ENCODE assay signal across 11 cellular contexts in the genomic region with DNA sequence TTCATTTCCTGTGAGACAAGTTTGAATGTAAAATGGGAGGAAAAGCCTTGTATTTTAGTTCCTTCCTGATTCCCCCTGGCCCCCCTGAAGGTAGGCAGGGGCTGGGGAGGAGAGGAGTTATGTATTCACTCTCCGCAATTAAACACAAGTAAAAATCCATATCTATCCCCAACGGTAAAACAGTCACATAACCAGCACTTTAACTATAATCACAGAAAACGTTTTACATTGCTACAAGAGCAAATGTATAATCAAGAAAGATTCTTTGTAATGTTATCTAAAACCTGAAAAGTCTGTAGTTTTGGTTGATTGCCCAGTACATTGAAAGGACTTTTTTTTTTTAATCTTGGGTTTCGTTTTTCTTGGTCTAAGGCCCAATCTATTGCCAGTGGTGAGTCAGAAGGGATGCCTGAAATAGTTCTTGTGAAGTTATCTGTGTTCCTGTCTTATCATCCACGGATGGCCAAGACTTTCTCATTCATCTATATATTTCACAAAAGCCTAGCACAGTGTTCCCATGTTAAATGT. TPM values are rescaled to one million over a fixed set of nuclear protein-coding genes. Genes with fewer than 3 reads are reported as not detected.
DNase-seq lines count a peak whose midpoint lies in the region; ATAC-seq and TF ChIP-seq lines count a peak whose summit lies in the region.
"Had no signal": no experiment of that assay in that cellular context is flagged by ENCODE, and none has a peak within 500 bp of the region (broad histone marks: within the 10 kb centered on the region; RNA-seq: fewer than 3 reads in every experiment).

No MANE protein-coding gene starts in this region.

- no peaks in the 10 kb centered on the region for H3K27me3 ChIP-seq in body of pancreas

- TF ChIP-seq POLR2A in body of pancreas (IDR thresholded peaks at IDR 0.05) = no peak

- no peak overlapping the region for H3K4me3 ChIP-seq in body of pancreas

- ATAC-seq in HG03571 (IDR thresholded peaks at IDR 0.05; ENCODE audit: unreplicated experiment) (peak; percentile 53), body of pancreas (peak; percentile 77), HG02973 (IDR thresholded peaks at IDR 0.05; ENCODE audit: unreplicated experiment) (no peak)
- no peak for ATAC-seq in stimulated activated naive CD8-positive, alpha-beta T cell treated with anti-CD3 and anti-CD28 coated beads, Interleukin-15, amount 100 ng/mL, for 72 hours
- ATAC-seq: WTC11 had no signal

- no peaks in the 10 kb centered on the region for H3K9me3 ChIP-seq in body of pancreas

- no peak overlapping the region for H3K4me3 Mint-ChIP-seq in nephron
- H3K4me3 Mint-ChIP-seq in stimulated activated naive CD8-positive, alpha-beta T cell treated with anti-CD3 and anti-CD28 coated beads, Interleukin-15, amount 100 ng/mL, for 72 hours = no peak overlapping the region
- H3K4me3 Mint-ChIP-seq: endodermal cell, WTC11 had no signal

- H3K9me3 Mint-ChIP-seq in nephron = no peaks in the 10 kb centered on the region
- no peaks in the 10 kb centered on the region for H3K9me3 Mint-ChIP-seq in stimulated activated naive CD8-positive, alpha-beta T cell treated with anti-CD3 and anti-CD28 coated beads, Interleukin-15, amount 100 ng/mL, for 72 hours
- H3K9me3 Mint-ChIP-seq: endodermal cell, WTC11 had no signal

- DNase-seq in EH (ENCODE audit: low read depth) = peak; percentile 93
- DNase-seq in body of pancreas = peak in 1 of 4 donors; percentile 5
- DNase-seq in stimulated activated naive CD8-positive, alpha-beta T cell treated with anti-CD3 and anti-CD28 coated beads, Interleukin-15, amount 100 ng/mL, for 72 hours = no peak
- no peak for DNase-seq in activated CD4-positive, alpha-beta T cell treated with anti-CD3 and anti-CD28 coated beads, Interleukin-2, amount 50 U/mL, for 48 hours
- no peak for DNase-seq in cerebellar cortex (ENCODE audit: low spot score)
- DNase-seq: endodermal cell, KG1 had no signal

- no peaks in the 10 kb centered on the region for H3K27me3 Mint-ChIP-seq in nephron (ENCODE audit: low read depth)
- peaks cover 17% of the 10 kb centered on the region for H3K27me3 Mint-ChIP-seq in stimulated activated naive CD8-positive, alpha-beta T cell treated with anti-CD3 and anti-CD28 coated beads, Interleukin-15, amount 100 ng/mL, for 72 hours

- no peaks in the 10 kb centered on the region for H3K36me3 Mint-ChIP-seq in nephron (ENCODE audit: low read depth)
- H3K36me3 Mint-ChIP-seq: WTC11 had no signal

- H3K4me1 ChIP-seq in body of pancreas = no peaks in the 10 kb centered on the region

- peak overlapping the region in 2 of 3 experiments; percentile 40 to 61 for H3K27ac Mint-ChIP-seq in nephron
- H3K27ac Mint-ChIP-seq in stimulated activated naive CD8-positive, alpha-beta T cell treated with anti-CD3 and anti-CD28 coated beads, Interleukin-15, amount 100 ng/mL, for 72 hours = no peak overlapping the region
- H3K27ac Mint-ChIP-seq: endodermal cell, WTC11 had no signal

- WGBS in body of pancreas, 2 donors = 9 to 15% methylated on average over 5 of the region's 5 CpGs

- peak overlapping the region in 3 of 4 donors; percentile 36 to 65 (median 45) for H3K27ac ChIP-seq in body of pancreas

- H3K4me1 Mint-ChIP-seq in nephron = peaks cover 7% of the 10 kb centered on the region
- no peaks in the 10 kb centered on the region for H3K4me1 Mint-ChIP-seq in stimulated activated naive CD8-positive, alpha-beta T cell treated with anti-CD3 and anti-CD28 coated beads, Interleukin-15, amount 100 ng/mL, for 72 hours

- no peaks in the 10 kb centered on the region for H3K36me3 ChIP-seq in body of pancreas (replicated peaks in 1 of 2; ENCODE audit: insufficient read depth in 1 of 2, low read depth in 2 of 2)

- TF ChIP-seq CTCF in body of pancreas (IDR thresholded peaks at IDR 0.05) (no peak), nephron (IDR thresholded peaks at IDR 0.05; ENCODE audit: unreplicated experiment in 3 of 3) (no peak)

- intact Hi-C loops in body of pancreas (cut with DNase I) = no loop called here

RNA-seq across cellular contexts. Expression of gene CCNYL1, which starts 34.5 kb away (rescaled TPM):
- 10 to 100 TPM; 14.5 to 14.8 TPM for total RNA-seq in body of pancreas

RNA-seq across cellular contexts. Expression of gene METTL21A, which starts 51.7 kb away (rescaled TPM):
- 10 to 100 TPM in 1 of 2 donors, 1 to 10 TPM in 1; 5.3 to 17.4 TPM for total RNA-seq in body of pancreas

Comparison
In these comparisons a context has a peak if more than half of its experiments do, and no peak if none do; other contexts are left out.
1. ATAC-seq: peak in HG03571 (single experiment) and body of pancreas (single experiment); none in stimulated activated naive CD8-positive, alpha-beta T cell treated with anti-CD3 and anti-CD28 coated beads, Interleukin-15, amount 100 ng/mL, for 72 hours (single experiment) and HG02973 (single experiment).
2. H3K27ac Mint-ChIP-seq: peak in nephron (2 of 3); none in stimulated activated naive CD8-positive, alpha-beta T cell treated with anti-CD3 and anti-CD28 coated beads, Interleukin-15, amount 100 ng/mL, for 72 hours (0 of 2).